8 cellular contexts compared by ENCODE assay signal in genomic region chr2:234425923-234426603, GRCh38.
DNase-seq lines count a peak whose midpoint lies in the region; ATAC-seq and TF ChIP-seq lines count a peak whose summit lies in the region.

No MANE protein-coding gene starts in this region.

- no peak overlapping the region for H2AFZ ChIP-seq in SU-DHL-6 (ENCODE audit: low read depth, low read length, severe bottlenecking)

- H3K4me3 Mint-ChIP-seq in stimulated activated naive CD8-positive, alpha-beta T cell treated with anti-CD3 and anti-CD28 coated beads, Interleukin-15, amount 100 ng/mL, for 72 hours, result peak overlapping the region; percentile 74 to 82

- H3K27ac Mint-ChIP-seq in stimulated activated naive CD8-positive, alpha-beta T cell treated with anti-CD3 and anti-CD28 coated beads, Interleukin-15, amount 100 ng/mL, for 72 hours, result peak overlapping the region; percentile 95 to 99

- H3K27me3 Mint-ChIP-seq in stimulated activated naive CD8-positive, alpha-beta T cell treated with anti-CD3 and anti-CD28 coated beads, Interleukin-15, amount 100 ng/mL, for 72 hours, result no peaks in the 10 kb centered on the region

- H3K4me2 ChIP-seq in SU-DHL-6 (ENCODE audit: low read depth, low read length, poor library complexity, severe bottlenecking), result peak overlapping the region; percentile 37

- no peaks in the 10 kb centered on the region for H3K9me2 ChIP-seq in SU-DHL-6 (replicated peaks; ENCODE audit: insufficient read depth, low read length)

- no peak overlapping the region for H3K4me3 ChIP-seq in SU-DHL-6 (ENCODE audit: insufficient read depth, low read length, poor library complexity, severe bottlenecking)

- H3K9me3 Mint-ChIP-seq in stimulated activated naive CD8-positive, alpha-beta T cell treated with anti-CD3 and anti-CD28 coated beads, Interleukin-15, amount 100 ng/mL, for 72 hours, result no peaks in the 10 kb centered on the region

- peak overlapping the region; percentile 60 for H3K27ac ChIP-seq in SU-DHL-6 (ENCODE audit: low read depth, low read length)

- H3K9me3 ChIP-seq in SU-DHL-6 (ENCODE audit: insufficient read depth, low read length), result no peaks in the 10 kb centered on the region

- DNase-seq in effector CD8-positive, alpha-beta T cell (lab: John Stamatoyannopoulos, UW), result peak; percentile 24
- DNase-seq in stimulated activated naive CD8-positive, alpha-beta T cell treated with anti-CD3 and anti-CD28 coated beads, Interleukin-15, amount 100 ng/mL, for 72 hours, result peak in 1 of 2 donors; percentile 57
- DNase-seq in inferior parietal cortex (ENCODE audit: extremely low spot score) (no peak), DMS114 treated with DMSO at 0.1 percent for 48 hours (lab: John Stamatoyannopoulos, UW; ENCODE audit: unreplicated experiment) (no peak), NCI-H1436 (lab: John Stamatoyannopoulos, UW) (no peak)

- peak; percentile 85 for ATAC-seq in GM18520 (IDR thresholded peaks at IDR 0.05; ENCODE audit: unreplicated experiment)
- ATAC-seq in HG02943 (IDR thresholded peaks at IDR 0.05; ENCODE audit: low read depth, unreplicated experiment), result peak; percentile 89
- ATAC-seq in stimulated activated naive CD8-positive, alpha-beta T cell treated with anti-CD3 and anti-CD28 coated beads, Interleukin-15, amount 100 ng/mL, for 72 hours, result peak; percentile 71

- H3F3A ChIP-seq in SU-DHL-6 (ENCODE audit: insufficient read depth), result no peaks in the 10 kb centered on the region

- H3K79me2 ChIP-seq in SU-DHL-6 (ENCODE audit: insufficient read depth, low read length), result no peaks in the 10 kb centered on the region

- H3K27me3 ChIP-seq in SU-DHL-6 (ENCODE audit: low read length), result no peaks in the 10 kb centered on the region

- peaks cover 94% of the 10 kb centered on the region for H3K4me1 Mint-ChIP-seq in stimulated activated naive CD8-positive, alpha-beta T cell treated with anti-CD3 and anti-CD28 coated beads, Interleukin-15, amount 100 ng/mL, for 72 hours

- TF ChIP-seq CTCF in SU-DHL-6 (IDR thresholded peaks at IDR 0.05; ENCODE audit: insufficient read depth, low read length, poor library complexity, severe bottlenecking), result no peak

- H3K9ac ChIP-seq in SU-DHL-6 (ENCODE audit: low read length), result peak overlapping the region; percentile 18; the same call in 1 of the 2 replicates

- no peaks in the 10 kb centered on the region for H3K36me3 ChIP-seq in SU-DHL-6 (ENCODE audit: low read length)

- H4K20me1 ChIP-seq in SU-DHL-6 (ENCODE audit: low read depth, low read length), result no peaks in the 10 kb centered on the region
